In the genomic region with DNA sequence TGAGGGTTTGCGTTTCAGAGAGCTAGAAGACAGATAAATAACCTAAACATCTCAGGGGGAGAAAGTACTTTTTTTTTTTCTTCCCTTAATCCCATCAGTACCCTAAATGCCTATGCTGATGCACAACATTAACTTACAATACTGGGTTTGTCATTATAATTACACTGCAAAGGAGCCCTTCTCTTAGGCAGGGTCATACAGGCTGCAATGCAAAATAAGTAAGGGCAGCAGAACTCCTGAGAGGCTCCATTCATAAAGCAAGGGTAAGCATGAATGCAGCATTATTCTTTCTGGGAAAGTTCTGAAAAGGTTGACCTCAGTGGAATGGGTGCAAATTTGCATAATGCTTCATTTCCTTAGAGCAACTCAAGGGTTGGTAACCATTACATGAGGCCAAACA, we compare ENCODE assay signal across 19 cellular contexts.
A peak's percentile ranks its signal among the peaks of the same experiment; 100 is the strongest.
DNase-seq lines count a peak whose midpoint lies in the region; ATAC-seq and TF ChIP-seq lines count a peak whose summit lies in the region.
"Had no signal": no experiment of that assay in that cellular context is flagged by ENCODE, and none has a peak within 500 bp of the region (broad histone marks: within the 10 kb centered on the region; RNA-seq: fewer than 3 reads in every experiment).

No MANE protein-coding gene starts in this region.

- H3K36me3 Mint-ChIP-seq in H9 (ENCODE audit: insufficient read depth in 1 of 3, low read depth in 3 of 3): peaks cover 29 to 63% (median 37%) of the 10 kb centered on the region in 3 experiments
- peaks cover 6% of the 10 kb centered on the region for H3K36me3 Mint-ChIP-seq in neural crest cell (ENCODE audit: low read depth)
- H3K36me3 Mint-ChIP-seq: CD14-positive monocyte had no signal

- H3K9me3 ChIP-seq in H9 (ENCODE audit: control insufficient read depth, low read depth, low read length): peaks cover 8% of the 10 kb centered on the region
- H3K9me3 ChIP-seq: A549 had no signal

- no peak overlapping the region for H3K14ac ChIP-seq in H9 (ENCODE audit: insufficient read depth, low read length)

- H3K4me2 ChIP-seq in H9 (ENCODE audit: insufficient read depth, insufficient read length, low read length): peak overlapping the region; percentile 14
- H3K4me2 ChIP-seq: A549 had no signal

- no peaks in the 10 kb centered on the region; the same call in 1 of the 2 replicates for H3K27me3 ChIP-seq in H9 (ENCODE audit: insufficient read depth, low read length)

- H3K79me2 ChIP-seq in H9 (ENCODE audit: insufficient read depth, low read length): no peaks in the 10 kb centered on the region

- no peak overlapping the region for H3K9ac ChIP-seq in H9 (ENCODE audit: extremely low read depth, insufficient read length, low read length)

- no peak overlapping the region for H2AFZ ChIP-seq in H9 (ENCODE audit: low read length)

- no peak for TF ChIP-seq CTCF in H9 (conservative IDR thresholded peaks at IDR 0.05)
- no peak for TF ChIP-seq CTCF in neural crest cell (conservative IDR thresholded peaks at IDR 0.05)

- H3K4me1 Mint-ChIP-seq in H9: peaks cover 36 to 37% of the 10 kb centered on the region in 2 experiments
- H3K4me1 Mint-ChIP-seq in neural crest cell: peaks cover 27% of the 10 kb centered on the region
- H3K4me1 Mint-ChIP-seq: B cell, CD14-positive monocyte had no signal

- no CpG with 5 or more reads among the region's 1 CpG for WGBS in H9 (ENCODE audit: extremely low coverage, insufficient read length, low lambda C conversion rate)

- peaks cover 3% of the 10 kb centered on the region; the same call in 1 of the 2 replicates for H3K4me1 ChIP-seq in H9 (ENCODE audit: insufficient read depth, low read length)
- H3K4me1 ChIP-seq: A549 had no signal

- no peak overlapping the region for H2BK12ac ChIP-seq in H9 (ENCODE audit: insufficient read length, low read depth, low read length)

- H3K18ac ChIP-seq in H9 (ENCODE audit: insufficient read length, low read depth, low read length): no peak overlapping the region

- H2BK5ac ChIP-seq in H9 (ENCODE audit: insufficient read length, low read length): no peak overlapping the region

- peaks cover 49 to 51% of the 10 kb centered on the region in 2 experiments for H3K9me3 Mint-ChIP-seq in H9
- peaks cover 7% of the 10 kb centered on the region for H3K9me3 Mint-ChIP-seq in neural crest cell

- H2AK5ac ChIP-seq in H9 (ENCODE audit: insufficient read length, low read length): no peak overlapping the region

- no peak overlapping the region for H2BK20ac ChIP-seq in H9 (ENCODE audit: low read depth, low read length, poor library complexity, severe bottlenecking)

- H4K91ac ChIP-seq in H9 (ENCODE audit: insufficient read length, low read depth, low read length): no peak overlapping the region

- H3K27ac ChIP-seq in H9 (ENCODE audit: insufficient read length, low read depth, low read length): no peak overlapping the region
- H3K27ac ChIP-seq: A549 had no signal

- no peak overlapping the region for H3K23ac ChIP-seq in H9 (ENCODE audit: insufficient read length, low read depth, low read length)

- H2BK120ac ChIP-seq in H9 (ENCODE audit: low read depth, low read length, poor library complexity, severe bottlenecking): no peak overlapping the region

- no peak for ATAC-seq in activated CD4-positive, CD25-positive, alpha-beta regulatory T cell treated with anti-CD3 and anti-CD28 coated beads, Interleukin-2, amount 50 U/mL, for 24 hours
- ATAC-seq in GM18867 (IDR thresholded peaks at IDR 0.05; ENCODE audit: unreplicated experiment): no peak
- ATAC-seq: A549, HCT116 had no signal

- DNase-seq in H9 (peak; percentile 30), RPMI7951 (ENCODE audit: low read depth) (peak; percentile 10), iPS DF 19.7 (ENCODE audit: low read depth, low spot score) (peak; percentile 52), neural crest cell (ENCODE audit: low read depth, low spot score) (no peak), NCI-H69 (lab: John Stamatoyannopoulos, UW) (no peak)
- DNase-seq: EL, KBM-7, NCI-H1092 treated with DMSO at 0.1 percent for 48 hours, NCI-H1436 treated with DMSO at 0.1 percent for 48 hours, NCI-H2029, NCI-H2227 treated with DMSO at 0.1 percent for 48 hours, NCI-H510A, NCI-H748 treated with DMSO at 0.1 percent for 48 hours had no signal

- H3K27ac Mint-ChIP-seq in H9 (peak overlapping the region in 2 of 3 experiments; percentile 52 to 90; a peak in 3 of 7 replicates), neural crest cell (ENCODE audit: unreplicated experiment) (peak overlapping the region; percentile 53)
- H3K27ac Mint-ChIP-seq: B cell, CD14-positive monocyte had no signal

- H3K27me3 Mint-ChIP-seq in H9 (ENCODE audit: low read depth) (peaks cover 28% of the 10 kb centered on the region), neural crest cell (ENCODE audit: low read depth) (no peaks in the 10 kb centered on the region)
- H3K27me3 Mint-ChIP-seq: B cell had no signal

- H4K8ac ChIP-seq in H9 (replicated peaks; ENCODE audit: insufficient read length, low read depth, low read length): no peak overlapping the region

- H3K4me3 Mint-ChIP-seq in H9 (no peak overlapping the region; a peak in 1 of 5 replicates), neural crest cell (peak overlapping the region; percentile 20)
- H3K4me3 Mint-ChIP-seq: B cell, CD14-positive monocyte had no signal

- no peaks in the 10 kb centered on the region for H4K20me1 ChIP-seq in H9 (ENCODE audit: control insufficient read depth, insufficient read depth, insufficient read length)

- H2BK15ac ChIP-seq in H9 (ENCODE audit: low read depth, low read length): no peak overlapping the region

- H3K23me2 ChIP-seq in H9 (ENCODE audit: insufficient read length, low read depth, low read length, poor library complexity, severe bottlenecking): no peaks in the 10 kb centered on the region

- H3K79me1 ChIP-seq in H9 (ENCODE audit: insufficient read depth, low read depth, low read length, poor library complexity, severe bottlenecking): no peaks in the 10 kb centered on the region

- no peak overlapping the region for H3K4ac ChIP-seq in H9 (ENCODE audit: low read depth, low read length)

- H3T11ph ChIP-seq in H9 (ENCODE audit: low read length): no peak overlapping the region

- H3K56ac ChIP-seq in H9 (ENCODE audit: insufficient read length, low read depth, low read length): no peak overlapping the region

- H4K5ac ChIP-seq in H9 (ENCODE audit: insufficient read length, low read depth, low read length): no peak overlapping the region

Comparison
In these comparisons a context has a peak if more than half of its experiments do, and no peak if none do; other contexts are left out.
1. DNase-seq: peak in H9 (single experiment), RPMI7951 (single experiment) and iPS DF 19.7 (single experiment); none in neural crest cell (single experiment) and NCI-H69 (single experiment).